Comparison of ENCODE assay signal across 1 cellular context in the genomic region with DNA sequence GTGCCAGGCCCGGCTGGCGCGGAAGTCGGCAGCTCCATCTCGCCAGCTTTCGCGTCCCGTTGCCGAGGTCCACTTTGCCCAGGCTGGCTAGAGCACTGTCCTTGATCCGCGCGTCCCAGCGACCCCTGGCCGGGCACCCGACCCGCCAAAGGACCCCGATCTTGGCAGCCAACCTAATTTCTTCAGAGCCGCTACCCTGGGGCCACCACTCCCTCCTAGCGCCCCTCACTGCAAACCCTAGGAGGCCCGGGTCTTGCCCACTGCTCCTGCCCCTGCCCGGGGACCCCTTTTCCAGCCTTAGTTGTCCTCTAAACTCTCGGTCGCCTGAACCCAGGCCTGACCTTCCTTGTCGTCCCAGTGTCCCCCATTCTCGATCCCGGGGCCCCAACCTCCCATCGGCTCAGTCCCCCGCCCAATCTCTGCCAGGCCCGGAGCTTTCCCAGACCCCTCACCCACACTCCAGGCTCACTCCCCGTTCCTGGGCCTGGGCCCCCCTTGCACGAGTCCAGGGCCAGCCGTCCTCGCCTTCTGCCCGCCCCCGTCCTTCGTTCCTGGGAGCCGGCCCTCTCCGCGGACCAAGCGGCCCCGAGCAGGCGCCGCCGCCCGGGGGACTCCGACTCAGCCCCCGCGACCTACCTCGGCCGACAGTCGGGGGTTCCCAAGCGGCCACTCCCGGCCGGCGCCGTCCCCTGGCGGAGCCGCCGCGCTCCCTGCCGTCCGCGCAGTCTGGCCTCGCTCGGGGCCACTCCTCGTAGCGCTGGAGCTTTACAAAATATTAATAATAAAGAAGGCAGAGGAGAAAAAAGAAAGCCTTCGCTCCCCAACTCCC.
TF ChIP-seq lines count a peak whose summit lies in the region.

No MANE protein-coding gene starts in this region.

TF ChIP-seq in GM23338, 12 proteins besides CTCF, POLR2A, EP300 and RAD21 (continued from another document):
- TF ChIP-seq, protein P1, sequence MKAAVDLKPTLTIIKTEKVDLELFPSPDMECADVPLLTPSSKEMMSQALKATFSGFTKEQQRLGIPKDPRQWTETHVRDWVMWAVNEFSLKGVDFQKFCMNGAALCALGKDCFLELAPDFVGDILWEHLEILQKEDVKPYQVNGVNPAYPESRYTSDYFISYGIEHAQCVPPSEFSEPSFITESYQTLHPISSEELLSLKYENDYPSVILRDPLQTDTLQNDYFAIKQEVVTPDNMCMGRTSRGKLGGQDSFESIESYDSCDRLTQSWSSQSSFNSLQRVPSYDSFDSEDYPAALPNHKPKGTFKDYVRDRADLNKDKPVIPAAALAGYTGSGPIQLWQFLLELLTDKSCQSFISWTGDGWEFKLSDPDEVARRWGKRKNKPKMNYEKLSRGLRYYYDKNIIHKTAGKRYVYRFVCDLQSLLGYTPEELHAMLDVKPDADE (IDR thresholded peaks at IDR 0.05) = no peak
- TF ChIP-seq CREB1 (CRISPR knock-in tag; IDR thresholded peaks at IDR 0.05; ENCODE audit: low read depth) (no peak), EZH2 (IDR thresholded peaks at IDR 0.05; ENCODE audit: low read depth, unreplicated experiment) (peak; percentile 97)
TF ChIP-seq in GM23338: peak in this region for 2.
